ENCODE assay signal across 22 cellular contexts in the genomic region with DNA sequence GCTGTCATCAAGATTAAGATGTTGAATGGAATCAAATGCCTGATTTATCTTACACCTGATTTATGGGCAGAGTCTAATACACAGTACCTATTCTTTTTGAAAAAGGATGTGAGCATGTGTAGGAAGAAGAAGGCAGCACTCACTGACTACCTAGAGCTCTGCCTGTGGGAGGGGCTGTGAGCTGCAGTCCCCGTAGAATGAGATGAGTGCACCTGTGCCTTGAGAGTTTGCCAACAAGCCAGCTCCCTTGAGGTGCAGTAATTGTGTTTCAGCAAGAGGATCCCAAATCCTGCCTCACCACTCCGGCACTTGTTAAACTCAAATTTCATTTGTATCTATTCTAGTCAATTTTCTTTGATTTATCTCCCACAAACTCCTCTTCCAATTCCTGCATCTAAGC. TPM values are rescaled to one million over a fixed set of nuclear protein-coding genes. Genes with fewer than 3 reads are reported as not detected.
"Had no signal": no experiment of that assay in that cellular context is flagged by ENCODE, and none has a peak within 500 bp of the region (broad histone marks: within the 10 kb centered on the region; RNA-seq: fewer than 3 reads in every experiment).

No MANE protein-coding gene starts in this region.

- H3K27ac ChIP-seq: left ventricle myocardium inferior, ovary, right atrium auricular region, right lobe of liver, stomach, testis, thyroid gland, transverse colon, upper lobe of left lung, vagina had no signal

- H3K27me3 ChIP-seq: ovary, right atrium auricular region, right lobe of liver, stomach, testis, thyroid gland, transverse colon, upper lobe of left lung, vagina had no signal

- H3K4me1 ChIP-seq: right lobe of liver, testis, thyroid gland, upper lobe of left lung had no signal

- H3K4me3 ChIP-seq: left ventricle myocardium inferior, lung, ovary, right atrium auricular region, right lobe of liver, stomach, testis, thyroid gland, transverse colon, upper lobe of left lung, vagina had no signal

- ATAC-seq: natural killer cell; right lobe of liver; stimulated activated naive B cell treated with anti-CD40 and anti-IgM and Interleukin-4, amounts not matched to agents 10 μg/mL and 1 μg/mL and 100 μg/mL, for 72 hours; stimulated activated naive CD8-positive, alpha-beta T cell treated with anti-CD3 and anti-CD28 coated beads, Interleukin-15, Interleukin-2, amounts not matched to agents 100 U/mL and 50 U/mL, for 24 hours had no signal

- DNase-seq: islet precursor cell; left ventricle myocardium inferior; mesendoderm; naive B cell; natural killer cell; nephron progenitor cell; ovary; right lobe of liver; stimulated activated CD4-positive, alpha-beta T cell treated with anti-CD3 and anti-CD28 coated beads, Interleukin-12 subunit alpha, Interleukin-12 subunit beta, amount 100 ng/mL, for 4 hours; stimulated activated CD4-positive, alpha-beta T cell treated with anti-CD3 and anti-CD28 coated beads, Interleukin-15, amount 100 ng/mL, for 24 hours; stimulated activated CD4-positive, alpha-beta T cell treated with anti-CD3 and anti-CD28 coated beads, Interleukin-2, amount 100 ng/mL, for 24 hours; stimulated activated CD4-positive, alpha-beta T cell treated with anti-CD3 and anti-CD28 coated beads, Interleukin-4, amount 100 ng/mL, for 1 hour; stimulated activated naive B cell treated with anti-CD40 and anti-IgM and Interleukin-4, amounts not matched to agents 10 μg/mL and 1 μg/mL and 100 μg/mL, for 72 hours; stimulated activated naive CD8-positive, alpha-beta T cell treated with anti-CD3 and anti-CD28 coated beads, Interleukin-15, Interleukin-2, amounts not matched to agents 100 U/mL and 50 U/mL, for 24 hours; stomach; testis; thyroid gland; transverse colon; upper lobe of left lung had no signal

- H3K36me3 ChIP-seq: left ventricle myocardium inferior, ovary, right atrium auricular region, right lobe of liver, stomach, thyroid gland, transverse colon, upper lobe of left lung, vagina had no signal

- H3K9me3 ChIP-seq: left ventricle myocardium inferior, ovary, right atrium auricular region, right lobe of liver, stomach, testis, thyroid gland, transverse colon, upper lobe of left lung, vagina had no signal

RNA-seq across cellular contexts. Expression of gene CDH11, which starts 46.0 kb away (rescaled TPM):
- total RNA-seq: natural killer cell had no signal
